2 cellular contexts compared by ENCODE assay signal in the genomic region with DNA sequence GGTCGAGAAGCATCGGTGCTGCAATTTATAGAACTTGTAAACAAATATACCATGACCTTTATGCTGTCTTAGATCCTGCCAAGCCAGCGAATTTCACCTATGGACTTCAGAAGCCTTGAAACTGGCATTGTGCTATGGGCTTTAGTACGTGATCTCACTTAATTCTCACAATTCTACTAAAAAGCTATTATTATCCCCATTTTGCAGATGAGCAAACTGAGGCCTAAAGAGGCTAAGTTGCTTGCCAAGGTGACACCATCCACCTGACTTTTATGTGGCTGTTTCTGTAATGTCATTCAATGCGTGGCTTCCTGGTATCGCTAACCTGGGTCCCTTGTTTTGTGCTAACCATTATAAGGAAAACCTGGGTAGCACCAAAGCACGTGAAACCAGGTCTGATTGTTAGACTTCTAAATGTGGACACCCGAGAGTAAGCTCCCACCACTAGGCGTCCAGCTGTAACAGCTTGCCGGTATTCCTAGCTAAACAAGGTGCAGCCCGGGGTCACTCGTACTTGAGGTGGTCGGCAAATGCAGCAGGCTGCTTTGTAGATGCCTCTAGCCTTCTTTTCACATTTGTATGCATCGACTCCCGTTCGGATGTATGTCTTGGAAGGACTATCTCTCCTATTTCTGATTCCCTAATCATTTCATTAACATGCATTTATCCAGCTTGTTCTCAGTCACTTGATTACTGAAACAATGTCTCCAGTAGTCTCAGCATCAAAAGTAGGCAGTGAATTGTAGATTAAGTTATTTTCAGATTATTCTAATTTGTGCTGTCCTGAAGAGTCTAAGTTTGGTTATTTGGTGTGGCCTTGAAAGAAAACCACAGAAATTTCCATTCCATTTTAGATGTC.
TF ChIP-seq lines count a peak whose summit lies in the region.

No MANE protein-coding gene starts in this region.

TF ChIP-seq in A549, 52 proteins besides CTCF, POLR2A, EP300 and RAD21 (continued from another document):
- TF ChIP-seq CHD2 (IDR thresholded peaks at IDR 0.05; ENCODE audit: low read length, partially characterized antibody) (no peak), CHD4 (IDR thresholded peaks at IDR 0.05; ENCODE audit: borderline replicate concordance) (peak; percentile 57; the same call in 1 of the 2 replicates), MYC (IDR thresholded peaks at IDR 0.05; ENCODE audit: borderline replicate concordance, low read length) (no peak), KDM5A (IDR thresholded peaks at IDR 0.05) (no peak), TFCP2L1 (CRISPR knock-in tag; IDR thresholded peaks at IDR 0.05) (no peak), ZC3H11A (IDR thresholded peaks at IDR 0.05) (no peak), KDM1A (IDR thresholded peaks at IDR 0.05; ENCODE audit: low read depth) (peak; percentile 99), CEBPB (IDR thresholded peaks at IDR 0.05) (no peak; a peak in 1 of 4 replicates), RCOR1 (IDR thresholded peaks at IDR 0.05; ENCODE audit: low read depth, low read length) (0 out of 2 replicates have a peak, but pooled peaks have one; percentile 70), NR3C1 (IDR thresholded peaks at IDR 0.05) (no peak), SMC3 (IDR thresholded peaks at IDR 0.05) (peak; percentile 39; the same call in 2 of the 3 replicates), EHMT2 (IDR thresholded peaks at IDR 0.05; ENCODE audit: low read depth) (no peak), GATA3 (IDR thresholded peaks at IDR 0.05; ENCODE audit: borderline replicate concordance) (no peak), HEYL (CRISPR knock-in tag; IDR thresholded peaks at IDR 0.05) (no peak), JUN (IDR thresholded peaks at IDR 0.05) (no peak), CBX2 (IDR thresholded peaks at IDR 0.05; ENCODE audit: borderline replicate concordance, low read depth) (no peak)
- TF ChIP-seq, protein P1, sequence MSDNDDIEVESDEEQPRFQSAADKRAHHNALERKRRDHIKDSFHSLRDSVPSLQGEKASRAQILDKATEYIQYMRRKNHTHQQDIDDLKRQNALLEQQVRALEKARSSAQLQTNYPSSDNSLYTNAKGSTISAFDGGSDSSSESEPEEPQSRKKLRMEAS (IDR thresholded peaks at IDR 0.05), result peak; percentile 57
- TF ChIP-seq, protein P2, sequence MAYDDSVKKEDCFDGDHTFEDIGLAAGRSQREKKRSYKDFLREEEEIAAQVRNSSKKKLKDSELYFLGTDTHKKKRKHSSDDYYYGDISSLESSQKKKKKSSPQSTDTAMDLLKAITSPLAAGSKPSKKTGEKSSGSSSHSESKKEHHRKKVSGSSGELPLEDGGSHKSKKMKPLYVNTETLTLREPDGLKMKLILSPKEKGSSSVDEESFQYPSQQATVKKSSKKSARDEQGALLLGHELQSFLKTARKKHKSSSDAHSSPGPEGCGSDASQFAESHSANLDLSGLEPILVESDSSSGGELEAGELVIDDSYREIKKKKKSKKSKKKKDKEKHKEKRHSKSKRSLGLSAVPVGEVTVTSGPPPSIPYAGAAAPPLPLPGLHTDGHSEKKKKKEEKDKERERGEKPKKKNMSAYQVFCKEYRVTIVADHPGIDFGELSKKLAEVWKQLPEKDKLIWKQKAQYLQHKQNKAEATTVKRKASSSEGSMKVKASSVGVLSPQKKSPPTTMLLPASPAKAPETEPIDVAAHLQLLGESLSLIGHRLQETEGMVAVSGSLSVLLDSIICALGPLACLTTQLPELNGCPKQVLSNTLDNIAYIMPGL (CRISPR knock-in tag; IDR thresholded peaks at IDR 0.05; ENCODE audit: borderline replicate concordance), result no peak
- TF ChIP-seq, protein P3, sequence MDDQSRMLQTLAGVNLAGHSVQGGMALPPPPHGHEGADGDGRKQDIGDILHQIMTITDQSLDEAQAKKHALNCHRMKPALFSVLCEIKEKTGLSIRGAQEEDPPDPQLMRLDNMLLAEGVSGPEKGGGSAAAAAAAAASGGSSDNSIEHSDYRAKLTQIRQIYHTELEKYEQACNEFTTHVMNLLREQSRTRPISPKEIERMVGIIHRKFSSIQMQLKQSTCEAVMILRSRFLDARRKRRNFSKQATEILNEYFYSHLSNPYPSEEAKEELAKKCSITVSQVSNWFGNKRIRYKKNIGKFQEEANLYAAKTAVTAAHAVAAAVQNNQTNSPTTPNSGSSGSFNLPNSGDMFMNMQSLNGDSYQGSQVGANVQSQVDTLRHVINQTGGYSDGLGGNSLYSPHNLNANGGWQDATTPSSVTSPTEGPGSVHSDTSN (IDR thresholded peaks at IDR 0.05), result no peak

TF ChIP-seq in WTC11, 78 proteins besides CTCF, POLR2A, EP300 and RAD21 (continued from another document):
- TF ChIP-seq ZNF532 (CRISPR knock-in tag; IDR thresholded peaks at IDR 0.05; ENCODE audit: borderline replicate concordance) (0 out of 2 replicates have a peak, but pooled peaks have one; percentile 17), E2F4 (CRISPR knock-in tag; IDR thresholded peaks at IDR 0.05; ENCODE audit: borderline replicate concordance, low read depth) (no peak), TCF7 (CRISPR knock-in tag; IDR thresholded peaks at IDR 0.05; ENCODE audit: low read depth) (no peak), NR1H2 (CRISPR knock-in tag; IDR thresholded peaks at IDR 0.05) (no peak)
